Comparison of ENCODE assay signal across 8 cellular contexts in genomic region chr6:45376310-45377040, GRCh38. TPM values are rescaled to one million over a fixed set of nuclear protein-coding genes. Genes with fewer than 3 reads are reported as not detected.
DNase-seq lines count a peak whose midpoint lies in the region; ATAC-seq and TF ChIP-seq lines count a peak whose summit lies in the region.

No MANE protein-coding gene starts in this region.

- H4K20me1 ChIP-seq in OCI-LY3 (ENCODE audit: insufficient read depth, low read length) = no peaks in the 10 kb centered on the region

- intact Hi-C loops in CD4-positive, alpha-beta memory T cell (cut with micrococcal nuclease) = loop anchor here (1.0 kb wide), 1 partner anchor 46 kb away; no protein-coding TSS in a partner anchor

- TF ChIP-seq CTCF in OCI-LY3 (IDR thresholded peaks at IDR 0.05; ENCODE audit: low read depth, low read length) (no peak), neural crest cell (conservative IDR thresholded peaks at IDR 0.05) (no peak), GM20000 (IDR thresholded peaks at IDR 0.05; ENCODE audit: extremely low read depth, missing control alignments) (no peak)

- peak overlapping the region; percentile 93 to 99 (median 96) for H3K4me3 Mint-ChIP-seq in CD4-positive, alpha-beta memory T cell
- H3K4me3 Mint-ChIP-seq in neural crest cell = peak overlapping the region; percentile 99

- no peaks in the 10 kb centered on the region for H3K9me3 Mint-ChIP-seq in CD4-positive, alpha-beta memory T cell
- H3K9me3 Mint-ChIP-seq in neural crest cell = no peaks in the 10 kb centered on the region

- no peaks in the 10 kb centered on the region for H3K36me3 ChIP-seq in CD4-positive, alpha-beta memory T cell (ENCODE audit: insufficient read depth, low read length)
- H3K36me3 ChIP-seq in OCI-LY3 (replicated peaks; ENCODE audit: low read depth, low read length) (no peaks in the 10 kb centered on the region), endocrine pancreas (ENCODE audit: control insufficient read depth, insufficient read depth, low read length) (no peaks in the 10 kb centered on the region)

- peaks cover 17% of the 10 kb centered on the region for H3K4me1 ChIP-seq in CD4-positive, alpha-beta memory T cell (ENCODE audit: insufficient read depth, low read length)
- H3K4me1 ChIP-seq in OCI-LY3 (ENCODE audit: low read length) = peaks cover 16% of the 10 kb centered on the region
- H3K4me1 ChIP-seq in endocrine pancreas (ENCODE audit: control insufficient read depth, insufficient read depth, low read length) = peaks cover 8% of the 10 kb centered on the region

- H3K27me3 Mint-ChIP-seq in CD4-positive, alpha-beta memory T cell = no peaks in the 10 kb centered on the region
- H3K27me3 Mint-ChIP-seq in neural crest cell (ENCODE audit: low read depth) = no peaks in the 10 kb centered on the region

- POLR2A ChIA-PET in CD4-positive, alpha-beta memory T cell (lab: Charles Lee; ENCODE audit: partially characterized antibody) = interaction anchor here (0.7 to 2.4 kb wide), 9 partner anchors 10 to 721 kb away, joined by 3 to 44 read pairs (median 5); no protein-coding TSS in a partner anchor

- peak overlapping the region; percentile 95 to 99 (median 98) for H3K27ac Mint-ChIP-seq in CD4-positive, alpha-beta memory T cell
- H3K27ac Mint-ChIP-seq in neural crest cell (ENCODE audit: unreplicated experiment) = peak overlapping the region; percentile 99

- H3K4me3 ChIP-seq in CD4-positive, alpha-beta memory T cell (ENCODE audit: low read length in 2 of 2) = peak overlapping the region in 1 of 2 donors; percentile 72
- H3K4me3 ChIP-seq in OCI-LY3 (ENCODE audit: low read length) (peak overlapping the region; percentile 88), endocrine pancreas (ENCODE audit: control insufficient read depth, insufficient read depth, low read length) (peak overlapping the region; percentile 99)

- H3K9ac ChIP-seq in OCI-LY3 (ENCODE audit: low read length) = peak overlapping the region; percentile 94
- peak overlapping the region; percentile 96 for H3K9ac ChIP-seq in endocrine pancreas (ENCODE audit: control insufficient read depth, insufficient read depth, low read length)

- H3K36me3 Mint-ChIP-seq in CD4-positive, alpha-beta memory T cell = peaks cover 0 to 8% of the 10 kb centered on the region in 2 donors
- H3K36me3 Mint-ChIP-seq in neural crest cell (ENCODE audit: low read depth) = no peaks in the 10 kb centered on the region

- H3K4me2 ChIP-seq in OCI-LY3 (ENCODE audit: low read length) = peak overlapping the region; percentile 92

- CTCF ChIA-PET in CD4-positive, alpha-beta memory T cell (lab: Charles Lee; ENCODE audit: partially characterized antibody) = interaction anchor here (1.2 to 2.4 kb wide), 4 partner anchors 10 to 721 kb away, joined by 3 to 17 read pairs (median 9); no protein-coding TSS in a partner anchor

- peak overlapping the region; percentile 96 for H3K27ac ChIP-seq in CD4-positive, alpha-beta memory T cell (ENCODE audit: low read depth, low read length)
- H3K27ac ChIP-seq in OCI-LY3 (ENCODE audit: low read length) = peak overlapping the region; percentile 84; the same call in 1 of the 2 replicates

- peak overlapping the region; percentile 97 for H2AFZ ChIP-seq in OCI-LY3 (ENCODE audit: low read depth, low read length)

- H3K27me3 ChIP-seq in CD4-positive, alpha-beta memory T cell (ENCODE audit: insufficient read depth, low read length) = no peaks in the 10 kb centered on the region
- H3K27me3 ChIP-seq in OCI-LY3 (ENCODE audit: low read depth, low read length) (no peaks in the 10 kb centered on the region), endocrine pancreas (ENCODE audit: control insufficient read depth, insufficient read depth, low read length) (no peaks in the 10 kb centered on the region)

- ATAC-seq in GM18511 (IDR thresholded peaks at IDR 0.05; ENCODE audit: unreplicated experiment) = no peak

- DNase-seq in CD4-positive, alpha-beta memory T cell = no peak
- no peak for DNase-seq in neural crest cell (ENCODE audit: low read depth, low spot score)
- DNase-seq in GM20000 (ENCODE audit: low spot score) = no peak
- DNase-seq in OCI-M2 (lab: John Stamatoyannopoulos, UW; ENCODE audit: unreplicated experiment) = no peak
- DNase-seq in NCI-H2227 (lab: John Stamatoyannopoulos, UW; ENCODE audit: unreplicated experiment) = no peak

- H3K79me2 ChIP-seq in OCI-LY3 (ENCODE audit: low read length) = peaks cover 8% of the 10 kb centered on the region

- H3K4me1 Mint-ChIP-seq in CD4-positive, alpha-beta memory T cell = peaks cover 8 to 30% (median 19%) of the 10 kb centered on the region in 4 donors
- peaks cover 25% of the 10 kb centered on the region for H3K4me1 Mint-ChIP-seq in neural crest cell

- H3K9me3 ChIP-seq in CD4-positive, alpha-beta memory T cell (ENCODE audit: control insufficient read depth in 1 of 2, low read length in 2 of 2) = no peaks in the 10 kb centered on the region
- H3K9me3 ChIP-seq in OCI-LY3 (ENCODE audit: insufficient read depth, low read length) (no peaks in the 10 kb centered on the region), endocrine pancreas (ENCODE audit: control insufficient read depth, low read length) (no peaks in the 10 kb centered on the region)

RNA-seq across cellular contexts. Expression of gene SUPT3H, which starts 1.3 kb away (rescaled TPM):
- total RNA-seq in CD4-positive, alpha-beta memory T cell = 10 to 100 TPM; 11.8 to 12.6 TPM
- polyA plus RNA-seq in CD4-positive, alpha-beta memory T cell = 10 to 100 TPM; 12.6 to 13.6 TPM
- total RNA-seq in neural crest cell = 17.0 and 18.0 TPM in 2 replicates

RNA-seq across cellular contexts. Expression of gene RUNX2, which starts 48.3 kb away (rescaled TPM):
- total RNA-seq in CD4-positive, alpha-beta memory T cell = 10 to 100 TPM; 24.0 to 26.6 TPM
- polyA plus RNA-seq in CD4-positive, alpha-beta memory T cell = 10 to 100 TPM in 1 of 2 donors, 1 to 10 TPM in 1; 4.5 to 22.6 TPM
- 0.14 and 0.16 TPM in 2 replicates for total RNA-seq in neural crest cell

Comparison
In these comparisons a context has a peak if more than half of its experiments do, and no peak if none do; other contexts are left out.
1. RNA of gene RUNX2, which starts 48.3 kb away (total RNA-seq): 24.0 to 26.6 TPM in CD4-positive, alpha-beta memory T cell; 0.14 to 0.16 TPM in neural crest cell; every median in the first group is over 10 times any median in the second.